In genomic region chr5:82640901-82641300, GRCh38 we compare ENCODE assay signal across 12 cellular contexts.
DNase-seq lines count a peak whose midpoint lies in the region; ATAC-seq and TF ChIP-seq lines count a peak whose summit lies in the region.
"Had no signal": no experiment of that assay in that cellular context is flagged by ENCODE, and none has a peak within 500 bp of the region (broad histone marks: within the 10 kb centered on the region; RNA-seq: fewer than 3 reads in every experiment).

No MANE protein-coding gene starts in this region.

- no peaks in the 10 kb centered on the region for H3K4me1 ChIP-seq in uterus
- H3K4me1 ChIP-seq: foreskin keratinocyte had no signal

- peak overlapping the region; percentile 72 to 94 (median 78) for H3K27ac Mint-ChIP-seq in nephron
- no peak overlapping the region for H3K27ac Mint-ChIP-seq in activated T-cell treated with anti-CD3 and anti-CD28 coated beads, Interleukin-2, amount 50 U/mL, for 72 hours
- H3K27ac Mint-ChIP-seq: activated naive CD8-positive, alpha-beta T cell treated with anti-CD3 and anti-CD28 coated beads, Interleukin-2, amount 10 ng/mL, durations not matched to agents 7 days and 5 days; naive thymus-derived CD4-positive, alpha-beta T cell had no signal

- H3K27ac ChIP-seq in brain microvascular endothelial cell (no peak overlapping the region), uterus (no peak overlapping the region)
- H3K27ac ChIP-seq: foreskin keratinocyte, SK-N-MC had no signal

- H3K27me3 Mint-ChIP-seq in nephron (ENCODE audit: low read depth): no peaks in the 10 kb centered on the region
- H3K27me3 Mint-ChIP-seq in activated T-cell treated with anti-CD3 and anti-CD28 coated beads, Interleukin-2, amount 50 U/mL, for 72 hours (ENCODE audit: low read depth): no peaks in the 10 kb centered on the region

- TF ChIP-seq POLR2A in uterus (IDR thresholded peaks at IDR 0.05): no peak

- no peaks in the 10 kb centered on the region for H3K9me3 ChIP-seq in uterus

- in situ Hi-C loops in brain microvascular endothelial cell (cut with HindIII; ENCODE audit: low pct_ligation_motif_present, low sequenced_read_pairs): no loop called here

- DNase-seq in Ammon's horn (ENCODE audit: low spot score): peak; percentile 51
- DNase-seq in NCI-H69 (lab: John Stamatoyannopoulos, UW): peak; percentile 6
- DNase-seq in brain microvascular endothelial cell: no peak
- no peak for DNase-seq in activated T-cell treated with anti-CD3 and anti-CD28 coated beads, Interleukin-2, amount 50 U/mL, for 1 hour
- no peak for DNase-seq in activated T-cell treated with anti-CD3 and anti-CD28 coated beads, Interleukin-2, amount 50 U/mL, for 72 hours
- DNase-seq in uterus: no peak
- DNase-seq: activated naive CD8-positive, alpha-beta T cell treated with anti-CD3 and anti-CD28 coated beads, Interleukin-2, amount 10 ng/mL, durations not matched to agents 7 days and 5 days had no signal

- peaks cover 39% of the 10 kb centered on the region for H3K4me1 Mint-ChIP-seq in nephron
- H3K4me1 Mint-ChIP-seq in activated T-cell treated with anti-CD3 and anti-CD28 coated beads, Interleukin-2, amount 50 U/mL, for 72 hours (ENCODE audit: low read depth): peaks cover 4% of the 10 kb centered on the region

- TF ChIP-seq CTCF in brain microvascular endothelial cell (IDR thresholded peaks at IDR 0.05; ENCODE audit: low read depth, low read length, missing control alignments) (peak; percentile 28), nephron (IDR thresholded peaks at IDR 0.05; ENCODE audit: unreplicated experiment in 3 of 3) (no peak), uterus (IDR thresholded peaks at IDR 0.05) (no peak)

- no peaks in the 10 kb centered on the region for H3K9me3 Mint-ChIP-seq in nephron
- H3K9me3 Mint-ChIP-seq in activated T-cell treated with anti-CD3 and anti-CD28 coated beads, Interleukin-2, amount 50 U/mL, for 72 hours: no peaks in the 10 kb centered on the region
- H3K9me3 Mint-ChIP-seq: activated naive CD8-positive, alpha-beta T cell treated with anti-CD3 and anti-CD28 coated beads, Interleukin-2, amount 10 ng/mL, durations not matched to agents 7 days and 5 days; naive thymus-derived CD4-positive, alpha-beta T cell had no signal

- no peaks in the 10 kb centered on the region for H3K36me3 Mint-ChIP-seq in nephron (ENCODE audit: low read depth)
- H3K36me3 Mint-ChIP-seq in activated T-cell treated with anti-CD3 and anti-CD28 coated beads, Interleukin-2, amount 50 U/mL, for 72 hours (ENCODE audit: insufficient read depth in 2 of 2): no peaks in the 10 kb centered on the region
- H3K36me3 Mint-ChIP-seq: activated naive CD8-positive, alpha-beta T cell treated with anti-CD3 and anti-CD28 coated beads, Interleukin-2, amount 10 ng/mL, durations not matched to agents 7 days and 5 days; naive thymus-derived CD4-positive, alpha-beta T cell had no signal

- no peak for ATAC-seq in HG02642 (IDR thresholded peaks at IDR 0.05; ENCODE audit: poor library complexity, unreplicated experiment)
- ATAC-seq in activated T-cell treated with anti-CD3 and anti-CD28 coated beads, Interleukin-2, amount 50 U/mL, for 72 hours (replicated peaks in 1 of 2): no peak

- H3K27me3 ChIP-seq in brain microvascular endothelial cell (replicated peaks) (no peaks in the 10 kb centered on the region), uterus (no peaks in the 10 kb centered on the region)

- H3K4me3 Mint-ChIP-seq in nephron: no peak overlapping the region
- H3K4me3 Mint-ChIP-seq in activated T-cell treated with anti-CD3 and anti-CD28 coated beads, Interleukin-2, amount 50 U/mL, for 72 hours: no peak overlapping the region
- H3K4me3 Mint-ChIP-seq: activated naive CD8-positive, alpha-beta T cell treated with anti-CD3 and anti-CD28 coated beads, Interleukin-2, amount 10 ng/mL, durations not matched to agents 7 days and 5 days; naive thymus-derived CD4-positive, alpha-beta T cell had no signal

- H3K4me3 ChIP-seq in brain microvascular endothelial cell (ENCODE audit: low read depth, low read length) (no peak overlapping the region), uterus (no peak overlapping the region)
- H3K4me3 ChIP-seq: SK-N-MC had no signal

- H3K36me3 ChIP-seq in brain microvascular endothelial cell (replicated peaks) (no peaks in the 10 kb centered on the region), uterus (no peaks in the 10 kb centered on the region)

- intact Hi-C loops in uterus (cut with DNase I; ENCODE audit: low total_unique reads): no loop called here

Comparison
In these comparisons a context has a peak if more than half of its experiments do, and no peak if none do; other contexts are left out.
1. DNase-seq: peak in Ammon's horn (single experiment) and NCI-H69 (single experiment); none in brain microvascular endothelial cell (single experiment), activated T-cell treated with anti-CD3 and anti-CD28 coated beads, Interleukin-2, amount 50 U/mL, for 1 hour (single experiment), activated T-cell treated with anti-CD3 and anti-CD28 coated beads, Interleukin-2, amount 50 U/mL, for 72 hours (0 of 2) and uterus (0 of 2).